Comparison of ENCODE assay signal across 22 cellular contexts in the genomic region with DNA sequence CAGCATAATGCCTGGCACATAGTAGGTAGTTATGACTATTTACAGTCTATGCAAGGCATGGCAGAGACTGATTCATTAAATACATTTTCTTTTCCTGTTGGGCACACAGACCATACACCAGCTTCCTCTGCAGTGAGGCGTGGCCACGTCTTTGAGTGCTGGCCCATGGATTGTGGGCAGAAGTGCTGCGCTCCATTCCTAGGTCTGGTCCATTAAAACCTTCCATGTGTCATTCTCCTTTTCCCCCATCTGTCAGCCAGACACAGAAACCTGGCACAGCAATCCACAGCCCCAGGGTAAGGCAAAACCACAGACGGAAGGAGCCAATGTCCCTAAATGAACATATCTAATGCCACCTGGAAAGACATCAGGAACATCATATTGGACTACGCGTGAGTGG.
DNase-seq lines count a peak whose midpoint lies in the region; ATAC-seq and TF ChIP-seq lines count a peak whose summit lies in the region.
"Had no signal": no experiment of that assay in that cellular context is flagged by ENCODE, and none has a peak within 500 bp of the region (broad histone marks: within the 10 kb centered on the region; RNA-seq: fewer than 3 reads in every experiment).

No MANE protein-coding gene starts in this region.

- H3K27ac ChIP-seq in suprapubic skin, result no peak overlapping the region
- H3K27ac ChIP-seq: BLaER1, HL-60, KMS-11, RWPE1 had no signal

- no peaks in the 10 kb centered on the region for H3K36me3 ChIP-seq in suprapubic skin
- H3K36me3 ChIP-seq: BLaER1 had no signal

- no peaks in the 10 kb centered on the region for H3K9me3 ChIP-seq in suprapubic skin
- H3K9me3 ChIP-seq: BLaER1 had no signal

- DNase-seq in AG10803 (ENCODE audit: low read depth) (peak; percentile 37), NCI-H1694 treated with DMSO at 0.1 percent for 48 hours (lab: John Stamatoyannopoulos, UW) (peak; percentile 100), cerebellar cortex (ENCODE audit: low spot score) (peak; percentile 4), posterior vena cava (ENCODE audit: low spot score) (peak; percentile 58), suprapubic skin (ENCODE audit: low spot score in 2 of 2) (no peak)
- DNase-seq: CD4-positive, CD25-positive, alpha-beta regulatory T cell; DMS53; NCI-H1092; NCI-H1417 treated with DMSO at 0.1 percent for 48 hours; NCI-H187 treated with DMSO at 0.1 percent for 48 hours; NCI-H446; NCI-H524 treated with DMSO at 0.1 percent for 48 hours; NCI-H82; SHP77 had no signal

- H3K4me1 ChIP-seq in suprapubic skin, result no peaks in the 10 kb centered on the region
- H3K4me1 ChIP-seq: BLaER1 had no signal

- TF ChIP-seq CTCF in AG10803 (conservative IDR thresholded peaks at IDR 0.05; ENCODE audit: low read length), result no peak
- TF ChIP-seq CTCF in suprapubic skin (IDR thresholded peaks at IDR 0.05), result no peak

- no peak for TF ChIP-seq EP300 in suprapubic skin (IDR thresholded peaks at IDR 0.05)

- H3K27me3 ChIP-seq in suprapubic skin, result no peaks in the 10 kb centered on the region
- H3K27me3 ChIP-seq: BLaER1 had no signal

- TF ChIP-seq POLR2A in suprapubic skin (IDR thresholded peaks at IDR 0.05), result no peak

- no peak for ATAC-seq in HG03565 (IDR thresholded peaks at IDR 0.05; ENCODE audit: unreplicated experiment)
- no peak for ATAC-seq in GM21367 (IDR thresholded peaks at IDR 0.05; ENCODE audit: unreplicated experiment)
- ATAC-seq: GM12878, HCT116 had no signal

- 59% methylated on average over 6 of the region's 6 CpGs for WGBS in suprapubic skin

- intact Hi-C loops in posterior vena cava (cut with DNase I), result no loop called here

- H3K4me3 ChIP-seq in AG10803 (ENCODE audit: low read length), result no peak overlapping the region
- no peak overlapping the region for H3K4me3 ChIP-seq in suprapubic skin
- H3K4me3 ChIP-seq: BLaER1, GM12878 had no signal

Comparison
In these comparisons a context has a peak if more than half of its experiments do, and no peak if none do; other contexts are left out.
1. DNase-seq: peak in AG10803 (single experiment), NCI-H1694 treated with DMSO at 0.1 percent for 48 hours (single experiment), cerebellar cortex (single experiment) and posterior vena cava (single experiment); none in suprapubic skin (0 of 2).